15 cellular contexts compared by ENCODE assay signal in the genomic region with DNA sequence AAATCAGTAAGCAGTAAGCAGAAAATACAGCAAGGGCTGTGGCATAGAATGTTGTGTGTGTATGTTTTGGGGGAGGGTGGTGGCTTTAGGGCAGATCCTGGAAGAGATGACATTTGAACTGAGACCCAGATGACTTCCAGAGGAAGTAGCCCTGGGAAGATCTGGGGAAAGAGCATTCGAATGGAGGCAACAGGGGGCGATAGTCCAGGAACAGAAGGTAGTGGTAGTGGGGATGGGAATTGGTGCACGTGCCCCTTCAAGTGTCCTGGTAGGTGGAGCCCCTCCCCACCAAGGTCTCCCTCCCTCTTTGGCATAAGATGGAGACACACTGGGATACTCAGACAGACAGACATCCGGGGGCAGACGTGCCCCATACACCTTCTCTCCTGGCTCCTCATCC. TPM values are rescaled to one million over a fixed set of nuclear protein-coding genes. Genes with fewer than 3 reads are reported as not detected.
A peak's percentile ranks its signal among the peaks of the same experiment; 100 is the strongest.
DNase-seq lines count a peak whose midpoint lies in the region; ATAC-seq and TF ChIP-seq lines count a peak whose summit lies in the region.
"Had no signal": no experiment of that assay in that cellular context is flagged by ENCODE, and none has a peak within 500 bp of the region (broad histone marks: within the 10 kb centered on the region; RNA-seq: fewer than 3 reads in every experiment).

No MANE protein-coding gene starts in this region.

- H3K9me3 ChIP-seq in WERI-Rb-1 (ENCODE audit: severe bottlenecking), result no peaks in the 10 kb centered on the region
- H3K9me3 ChIP-seq: A549, BLaER1 had no signal

- TF ChIP-seq CTCF in C4-2B (conservative IDR thresholded peaks at IDR 0.05), result no peak
- no peak for TF ChIP-seq CTCF in GM20000 (IDR thresholded peaks at IDR 0.05; ENCODE audit: extremely low read depth, missing control alignments)
- 0 out of 2 replicates have a peak, but pooled peaks have one; percentile 10 for TF ChIP-seq CTCF in WERI-Rb-1 (IDR thresholded peaks at IDR 0.05; ENCODE audit: low read depth, low read length)
- peak; percentile 5 for TF ChIP-seq CTCF in epithelial cell of proximal tubule (conservative IDR thresholded peaks at IDR 0.05; ENCODE audit: low read depth, low read length)

- DNase-seq in GM20000 (ENCODE audit: low spot score) (peak; percentile 8), WERI-Rb-1 (no peak), epithelial cell of proximal tubule (ENCODE audit: low read depth) (no peak), dedifferentiated amniotic fluid mesenchymal stem cell (ENCODE audit: extremely low spot score) (no peak), cortex of kidney (lab: John Stamatoyannopoulos, UW) (no peak)
- DNase-seq: CD8-positive, alpha-beta memory T cell; NCI-H187; NCI-H2227 treated with DMSO at 0.1 percent for 48 hours; NCI-H510A treated with DMSO at 0.1 percent for 48 hours; RPMI8226; SHP77 treated with DMSO at 0.1 percent for 48 hours had no signal

- H3K27ac ChIP-seq in C4-2B (peak overlapping the region; percentile 75), WERI-Rb-1 (no peak overlapping the region)
- H3K27ac ChIP-seq: A549, BLaER1 had no signal

- H3K36me3 ChIP-seq in WERI-Rb-1, result no peaks in the 10 kb centered on the region
- H3K36me3 ChIP-seq: BLaER1 had no signal

- no peak for ATAC-seq in HG03095 (IDR thresholded peaks at IDR 0.05; ENCODE audit: unreplicated experiment)

- H3K4me3 ChIP-seq in WERI-Rb-1 (ENCODE audit: low read depth, low read length), result no peak overlapping the region
- H3K4me3 ChIP-seq in epithelial cell of proximal tubule (ENCODE audit: low read depth, low read length), result no peak overlapping the region
- H3K4me3 ChIP-seq: A549, BLaER1 had no signal

- H3K27me3 ChIP-seq in WERI-Rb-1 (ENCODE audit: insufficient read depth, low read depth, severe bottlenecking), result no peaks in the 10 kb centered on the region

RNA-seq across cellular contexts. Expression of a gene that starts 14.1 kb away (rescaled TPM):
- 0.06 TPM in 1 of 2 replicates, not detected in the other for total RNA-seq in epithelial cell of proximal tubule
- total RNA-seq: CD8-positive, alpha-beta memory T cell had no signal

RNA-seq across cellular contexts. Expression of a gene that starts 15.5 kb away (rescaled TPM):
- not detected in 2 replicates for total RNA-seq in epithelial cell of proximal tubule
- total RNA-seq: CD8-positive, alpha-beta memory T cell had no signal

RNA-seq across cellular contexts. Expression of a gene that starts 28.9 kb away (rescaled TPM):
- 0.58 and 3.3 TPM in 2 replicates for total RNA-seq in epithelial cell of proximal tubule

RNA-seq across cellular contexts. Expression of a gene that starts 35.7 kb away (rescaled TPM):
- total RNA-seq in epithelial cell of proximal tubule, result 36.5 and 37.8 TPM in 2 replicates

Comparison
In these comparisons a context has a peak if more than half of its experiments do, and no peak if none do; other contexts are left out.
1. CTCF ChIP-seq: peak in WERI-Rb-1 (single experiment) and epithelial cell of proximal tubule (single experiment); none in C4-2B (single experiment) and GM20000 (single experiment).